8 cellular contexts compared by ENCODE assay signal in the genomic region with DNA sequence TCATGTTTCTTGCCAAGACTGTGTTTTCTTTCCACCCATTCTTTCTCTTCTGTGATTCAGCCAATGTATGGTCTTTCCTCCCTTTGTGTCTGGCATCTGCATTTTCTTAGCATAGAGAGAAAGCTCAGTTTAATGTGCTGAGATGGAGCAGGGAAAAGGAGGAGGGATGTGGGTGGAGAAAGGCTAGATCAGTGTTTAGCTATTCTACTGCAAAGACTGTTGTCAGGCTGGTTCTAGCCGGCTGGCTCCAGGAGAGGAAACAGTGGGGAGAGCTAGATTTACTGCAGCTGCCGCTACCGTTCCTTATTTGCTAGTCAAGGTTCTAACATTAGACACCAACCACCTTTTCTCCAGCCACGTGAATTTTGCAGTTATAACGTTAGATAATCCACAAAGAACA. TPM values are rescaled to one million over a fixed set of nuclear protein-coding genes. Genes with fewer than 3 reads are reported as not detected.
DNase-seq lines count a peak whose midpoint lies in the region; ATAC-seq and TF ChIP-seq lines count a peak whose summit lies in the region.

No MANE protein-coding gene starts in this region.

- no peak for TF ChIP-seq CTCF in prostate gland (IDR thresholded peaks at IDR 0.05)

- DNase-seq in SJCRH30 (peak; percentile 74 to 82), glomerular visceral epithelial cell (ENCODE audit: extremely low spot score) (peak; percentile 25), prostate gland (ENCODE audit: low spot score) (peak; percentile 76), OCI-M2 (lab: John Stamatoyannopoulos, UW; ENCODE audit: unreplicated experiment) (no peak)

- H3K9me3 ChIP-seq in HUES64 (ENCODE audit: insufficient read depth, low read depth, low read length) (no peaks in the 10 kb centered on the region), SJCRH30 (replicated peaks) (no peaks in the 10 kb centered on the region), prostate gland (no peaks in the 10 kb centered on the region)

- H3K36me3 ChIP-seq in HUES64 (ENCODE audit: insufficient read depth, low read length) = no peaks in the 10 kb centered on the region
- no peaks in the 10 kb centered on the region for H3K36me3 ChIP-seq in SJCRH30
- no peaks in the 10 kb centered on the region for H3K36me3 ChIP-seq in prostate gland

- H3K27ac ChIP-seq in HUES64 (ENCODE audit: low read depth, low read length) (peak overlapping the region; percentile 77), SJCRH30 (peak overlapping the region; percentile 57), prostate gland (peak overlapping the region; percentile 23 to 47)

- WGBS in HUES64 = 2% methylated on average over 5 of the region's 5 CpGs
- under 1% methylated on average over 5 of the region's 5 CpGs for WGBS in prostate gland

- ATAC-seq in HG02884 (IDR thresholded peaks at IDR 0.05; ENCODE audit: unreplicated experiment) = no peak
- ATAC-seq in HG03097 (IDR thresholded peaks at IDR 0.05; ENCODE audit: low FRiP score, unreplicated experiment) = no peak
- no peak for ATAC-seq in GM18867 (IDR thresholded peaks at IDR 0.05; ENCODE audit: unreplicated experiment)

- no peak for TF ChIP-seq POLR2A in prostate gland (IDR thresholded peaks at IDR 0.05)

- H3K4me1 ChIP-seq in HUES64 (ENCODE audit: insufficient read depth, low read length) (peaks cover 47% of the 10 kb centered on the region), SJCRH30 (peaks cover 39% of the 10 kb centered on the region), prostate gland (replicated peaks) (peaks cover 6% of the 10 kb centered on the region)

- peak overlapping the region; percentile 60 for H3K9ac ChIP-seq in HUES64 (ENCODE audit: low read depth, low read length)

- intact Hi-C loops in prostate gland (cut with DNase I) = no loop called here

- peak overlapping the region; percentile 15; the same call in 1 of the 2 replicates for H3K4me3 ChIP-seq in HUES64 (ENCODE audit: low read length)
- peak overlapping the region; percentile 14; the same call in 1 of the 2 replicates for H3K4me3 ChIP-seq in SJCRH30
- no peak overlapping the region for H3K4me3 ChIP-seq in prostate gland

- H3K27me3 ChIP-seq in HUES64 (ENCODE audit: insufficient read depth, low read length) (no peaks in the 10 kb centered on the region), SJCRH30 (no peaks in the 10 kb centered on the region), prostate gland (replicated peaks; ENCODE audit: insufficient read depth) (no peaks in the 10 kb centered on the region)

RNA-seq across cellular contexts. Expression of gene RIMKLB, which starts 5.2 kb away (rescaled TPM):
- polyA plus RNA-seq in HUES64 (2013, experiment 1 of 2) = 45.0 TPM
- 47.2 TPM for polyA plus RNA-seq in HUES64 (2013, experiment 2 of 2)
- 47.7 and 63.1 TPM in 2 replicates for total RNA-seq in SJCRH30 (2014; rRNA removed; shearing (Covaris generic))
- total RNA-seq in prostate gland = 10 to 100 TPM; 14.4 to 72.4 TPM

RNA-seq across cellular contexts. Expression of gene MFAP5, which starts 29.9 kb away (rescaled TPM):
- polyA plus RNA-seq in HUES64 (2013, experiment 1 of 2) = 0.85 TPM
- 1.1 TPM for polyA plus RNA-seq in HUES64 (2013, experiment 2 of 2)
- total RNA-seq in SJCRH30 (2014; rRNA removed; shearing (Covaris generic)) = 0.23 TPM in 1 of 2 replicates, not detected in the other
- 10 to 100 TPM in 1 of 2 donors, 1 to 10 TPM in 1; 2.8 to 13.4 TPM for total RNA-seq in prostate gland

Comparison
In these comparisons a context has a peak if more than half of its experiments do, and no peak if none do; other contexts are left out.
1. H3K4me3 ChIP-seq: peak in HUES64 (single experiment) and SJCRH30 (single experiment); none in prostate gland (0 of 2).
2. Peak in every context shown above with its lines, with median percentiles within 50 percentile points of each other: H3K27ac ChIP-seq.